In the genomic region with DNA sequence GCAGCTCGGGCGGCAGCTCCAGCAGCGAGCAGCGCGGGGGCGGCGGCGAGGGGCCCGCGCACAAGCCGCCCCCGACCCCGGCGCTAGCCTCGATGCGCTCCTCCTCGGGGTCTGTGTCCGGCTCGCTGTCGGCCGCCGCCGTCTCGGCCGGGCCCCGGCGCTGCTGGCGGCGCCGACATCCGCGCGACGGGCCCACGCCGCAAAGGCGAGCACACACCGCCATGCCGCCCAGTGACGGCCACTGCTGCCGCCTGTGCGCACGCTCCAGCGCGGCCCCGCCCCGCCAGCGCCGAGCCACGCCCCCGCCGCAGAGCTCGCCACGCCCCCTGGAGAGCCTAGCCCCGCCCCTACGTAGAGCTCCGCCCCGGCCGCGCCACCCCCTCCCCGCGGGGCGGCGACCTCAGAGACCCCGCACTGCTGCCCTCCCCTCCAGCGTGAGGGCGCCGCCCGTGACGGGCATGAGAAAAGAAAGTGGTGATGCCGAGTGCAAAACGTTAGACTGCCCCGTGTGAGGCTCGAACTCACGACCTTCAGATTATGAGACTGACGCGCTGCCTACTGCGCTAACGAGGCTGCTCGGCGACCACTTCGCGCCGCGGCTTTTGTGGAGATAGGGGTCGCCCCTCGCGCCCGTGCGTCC, we compare ENCODE assay signal across 8 cellular contexts. TPM values are rescaled to one million over a fixed set of nuclear protein-coding genes. Genes with fewer than 3 reads are reported as not detected.
A peak's percentile ranks its signal among the peaks of the same experiment; 100 is the strongest.
DNase-seq lines count a peak whose midpoint lies in the region; ATAC-seq, FAIRE-seq and TF ChIP-seq lines count a peak whose summit lies in the region.

A gene with protein sequence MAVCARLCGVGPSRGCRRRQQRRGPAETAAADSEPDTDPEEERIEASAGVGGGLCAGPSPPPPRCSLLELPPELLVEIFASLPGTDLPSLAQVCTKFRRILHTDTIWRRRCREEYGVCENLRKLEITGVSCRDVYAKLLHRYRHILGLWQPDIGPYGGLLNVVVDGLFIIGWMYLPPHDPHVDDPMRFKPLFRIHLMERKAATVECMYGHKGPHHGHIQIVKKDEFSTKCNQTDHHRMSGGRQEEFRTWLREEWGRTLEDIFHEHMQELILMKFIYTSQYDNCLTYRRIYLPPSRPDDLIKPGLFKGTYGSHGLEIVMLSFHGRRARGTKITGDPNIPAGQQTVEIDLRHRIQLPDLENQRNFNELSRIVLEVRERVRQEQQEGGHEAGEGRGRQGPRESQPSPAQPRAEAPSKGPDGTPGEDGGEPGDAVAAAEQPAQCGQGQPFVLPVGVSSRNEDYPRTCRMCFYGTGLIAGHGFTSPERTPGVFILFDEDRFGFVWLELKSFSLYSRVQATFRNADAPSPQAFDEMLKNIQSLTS (minus strand): TSS at position 255 of the 640 bp plus-strand sequence. CDS start 32 bp downstream, at position 223.

- peak within 1 kb of the TSS; percentile 94 for H3K27ac ChIP-seq in thymus (ENCODE audit: low read depth)

- TF ChIP-seq CTCF in glutamatergic neuron (IDR thresholded peaks at IDR 0.05; ENCODE audit: partially characterized antibody, unreplicated experiment) (no peak), osteocyte (IDR thresholded peaks at IDR 0.05) (no peak)

- peaks cover 0 to 7% of the 10 kb centered on the region in 2 donors for H3K36me3 Mint-ChIP-seq in activated naive CD4-positive, alpha-beta T cell treated with anti-CD3 and anti-CD28 coated beads, Interleukin-2, amount 50 U/mL, for 72 hours
- H3K36me3 Mint-ChIP-seq in glutamatergic neuron (ENCODE audit: unreplicated experiment) (no peaks in the 10 kb centered on the region), osteocyte (ENCODE audit: unreplicated experiment) (no peaks in the 10 kb centered on the region)

- ATAC-seq in activated naive CD4-positive, alpha-beta T cell treated with anti-CD3 and anti-CD28 coated beads, Interleukin-2, amount 50 U/mL, for 72 hours: peak; percentile 63 to 71

- no peaks in the 10 kb centered on the region for H3K9me3 ChIP-seq in ES-I3 (ENCODE audit: control insufficient read depth, insufficient read depth, low read length)
- no peaks in the 10 kb centered on the region for H3K9me3 ChIP-seq in thymus (ENCODE audit: control insufficient read depth)

- H3K27ac Mint-ChIP-seq in activated naive CD4-positive, alpha-beta T cell treated with anti-CD3 and anti-CD28 coated beads, Interleukin-2, amount 50 U/mL, for 72 hours: peak within 1 kb of the TSS; percentile 100
- H3K27ac Mint-ChIP-seq in glutamatergic neuron (ENCODE audit: unreplicated experiment) (peak within 1 kb of the TSS; percentile 91), osteocyte (ENCODE audit: unreplicated experiment) (peak within 1 kb of the TSS; percentile 92)

- FAIRE-seq in H54 (lab: Jason Lieb, UNC): no peak

- no peaks in the 10 kb centered on the region for H3K36me3 ChIP-seq in ES-I3 (ENCODE audit: insufficient read depth, low read length)
- H3K36me3 ChIP-seq in thymus (ENCODE audit: control insufficient read depth, insufficient read depth): no peaks in the 10 kb centered on the region

- no peaks in the 10 kb centered on the region for H3K27me3 ChIP-seq in thymus (ENCODE audit: control insufficient read depth, insufficient read depth)

- H3K27me3 Mint-ChIP-seq in glutamatergic neuron (ENCODE audit: unreplicated experiment): peaks cover 16% of the 10 kb centered on the region
- H3K27me3 Mint-ChIP-seq in osteocyte (ENCODE audit: unreplicated experiment): no peaks in the 10 kb centered on the region

- H3K4me3 ChIP-seq in thymus (ENCODE audit: low read length): peak within 1 kb of the TSS; percentile 88

- WGBS in thymus: under 1% methylated on average over 90 of the region's 90 CpGs

- H3K4me1 ChIP-seq in ES-I3 (ENCODE audit: insufficient read depth, low read length): peaks cover 9% of the 10 kb centered on the region; the same call in 1 of the 2 replicates
- peaks cover 25% of the 10 kb centered on the region for H3K4me1 ChIP-seq in thymus (ENCODE audit: control insufficient read depth, insufficient read depth, low read length)

- peak within 1 kb of the TSS; percentile 87 for H3K4me3 Mint-ChIP-seq in glutamatergic neuron (ENCODE audit: unreplicated experiment)
- peak within 1 kb of the TSS; percentile 85 for H3K4me3 Mint-ChIP-seq in osteocyte (ENCODE audit: unreplicated experiment)

- TF ChIP-seq POLR2A in H54 (IDR thresholded peaks at IDR 0.05; ENCODE audit: low read depth, low read length): peak; percentile 98

- no peaks in the 10 kb centered on the region for H3K9me3 Mint-ChIP-seq in activated naive CD4-positive, alpha-beta T cell treated with anti-CD3 and anti-CD28 coated beads, Interleukin-2, amount 50 U/mL, for 72 hours
- H3K9me3 Mint-ChIP-seq in glutamatergic neuron (ENCODE audit: unreplicated experiment) (peaks cover 17% of the 10 kb centered on the region), osteocyte (ENCODE audit: unreplicated experiment) (no peaks in the 10 kb centered on the region)

- H3K9ac ChIP-seq in ES-I3 (ENCODE audit: low read depth, low read length): peak within 1 kb of the TSS; percentile 94

- DNase-seq in H54 (ENCODE audit: insufficient read length, low spot score): peak; percentile 91
- DNase-seq in M059J (ENCODE audit: low read depth): peak; percentile 85
- peak; percentile 70 for DNase-seq in SKM-1 (lab: John Stamatoyannopoulos, UW; ENCODE audit: unreplicated experiment)
- DNase-seq in activated naive CD4-positive, alpha-beta T cell treated with anti-CD3 and anti-CD28 coated beads, Interleukin-2, amount 50 U/mL, for 72 hours (ENCODE audit: low spot score in 2 of 2): peak; percentile 93 to 94
- peak; percentile 95 for DNase-seq in glutamatergic neuron
- DNase-seq in osteocyte (ENCODE audit: extremely low spot score, unreplicated experiment): peak; percentile 98

- H3K4me1 Mint-ChIP-seq in glutamatergic neuron (ENCODE audit: low read depth, unreplicated experiment): peaks cover 40% of the 10 kb centered on the region
- H3K4me1 Mint-ChIP-seq in osteocyte (ENCODE audit: unreplicated experiment): peaks cover 53% of the 10 kb centered on the region

RNA-seq across cellular contexts. Expression of the gene that starts here (rescaled TPM):
- total RNA-seq in M059J (2014; rRNA removed; shearing (Covaris generic)): 9.7 and 14.4 TPM in 2 replicates
- 10 to 100 TPM; 25.3 to 36.0 TPM for total RNA-seq in activated naive CD4-positive, alpha-beta T cell treated with anti-CD3 and anti-CD28 coated beads, Interleukin-2, amount 50 U/mL, for 72 hours
- total RNA-seq in glutamatergic neuron (ENCODE audit: unreplicated experiment) (66.7 TPM), osteocyte (34.7 and 40.5 TPM in 2 replicates)
- polyA plus RNA-seq in thymus: 27.1 TPM

Comparison
In these comparisons a context has a peak if more than half of its experiments do, and no peak if none do; other contexts are left out.
1. Peak in every context shown above with its lines: DNase-seq, ATAC-seq, H3K4me3 ChIP-seq and H3K27ac ChIP-seq.